2 cellular contexts compared by ENCODE assay signal in genomic region chr6:42661540-42662153, GRCh38.
TF ChIP-seq lines count a peak whose summit lies in the region.

No MANE protein-coding gene starts in this region.

TF ChIP-seq in HEK293, 187 proteins besides CTCF, POLR2A, EP300 and RAD21 (continued from another document and continues in another):
- TF ChIP-seq REST (tag by site-specific recombination; IDR thresholded peaks at IDR 0.05) (no peak), ZNF112 (tag by site-specific recombination; IDR thresholded peaks at IDR 0.05) (no peak), ZNF560 (tag by site-specific recombination; IDR thresholded peaks at IDR 0.05; ENCODE audit: borderline replicate concordance) (no peak), ZNF501 (tag by site-specific recombination; IDR thresholded peaks at IDR 0.05) (no peak), ATF2 (tag by site-specific recombination; IDR thresholded peaks at IDR 0.05; ENCODE audit: low read depth) (no peak), ZBTB6 (tag by site-specific recombination; IDR thresholded peaks at IDR 0.05) (no peak), ZNF473 (tag by site-specific recombination; IDR thresholded peaks at IDR 0.05) (no peak), PRDM6 (tag by site-specific recombination; IDR thresholded peaks at IDR 0.05) (no peak), REPIN1 (tag by site-specific recombination; IDR thresholded peaks at IDR 0.05; ENCODE audit: low read depth) (no peak), ZNF132 (tag by site-specific recombination; IDR thresholded peaks at IDR 0.05; ENCODE audit: borderline replicate concordance) (no peak), ZBTB7A (tag by site-specific recombination; IDR thresholded peaks at IDR 0.05; ENCODE audit: low read depth) (no peak), ZNF169 (tag by site-specific recombination; IDR thresholded peaks at IDR 0.05) (no peak), ZNF513 (tag by site-specific recombination; IDR thresholded peaks at IDR 0.05) (0 out of 2 replicates have a peak, but pooled peaks have one; percentile 7), ZBTB8A (tag by site-specific recombination; IDR thresholded peaks at IDR 0.05) (no peak), ZNF654 (tag by site-specific recombination; IDR thresholded peaks at IDR 0.05; ENCODE audit: low read depth) (peak; percentile 91), IKZF3 (tag by site-specific recombination; IDR thresholded peaks at IDR 0.05) (no peak), GLI4 (tag by site-specific recombination; IDR thresholded peaks at IDR 0.05) (no peak), ZNF394 (tag by site-specific recombination; IDR thresholded peaks at IDR 0.05; ENCODE audit: borderline replicate concordance) (peak; percentile 37; the same call in 1 of the 2 replicates), ZNF138 (tag by site-specific recombination; IDR thresholded peaks at IDR 0.05; ENCODE audit: borderline replicate concordance) (no peak), ZNF202 (tag by site-specific recombination; IDR thresholded peaks at IDR 0.05; ENCODE audit: borderline replicate concordance) (no peak)

TF ChIP-seq in HepG2, 621 proteins besides CTCF, POLR2A, EP300 and RAD21 (continued from another document and continues in another):
- TF ChIP-seq NCOA2 (CRISPR knock-in tag; IDR thresholded peaks at IDR 0.05) (no peak), ZBED4 (CRISPR knock-in tag; IDR thresholded peaks at IDR 0.05; ENCODE audit: borderline replicate concordance) (0 out of 2 replicates have a peak, but pooled peaks have one; percentile 35), BCLAF1 (IDR thresholded peaks at IDR 0.05) (no peak), FOXJ3 (CRISPR knock-in tag; IDR thresholded peaks at IDR 0.05; ENCODE audit: borderline replicate concordance) (no peak), NFATC3 (CRISPR knock-in tag; IDR thresholded peaks at IDR 0.05) (no peak), MXI1 (IDR thresholded peaks at IDR 0.05; ENCODE audit: borderline replicate concordance, low read depth, low read length) (no peak), ZNF562 (CRISPR knock-in tag; IDR thresholded peaks at IDR 0.05; ENCODE audit: borderline replicate concordance) (no peak), CREB1 (IDR thresholded peaks at IDR 0.05) (no peak), CREB1 (CRISPR knock-in tag; IDR thresholded peaks at IDR 0.05) (peak; percentile 16; the same call in 1 of the 2 replicates), ZBTB2 (CRISPR knock-in tag; IDR thresholded peaks at IDR 0.05; ENCODE audit: low read depth) (no peak), ATF4 (CRISPR knock-in tag; IDR thresholded peaks at IDR 0.05) (0 out of 4 replicates have a peak, but pooled peaks of 1 of the 2 experiments have one; percentile 16), PREB (CRISPR knock-in tag; IDR thresholded peaks at IDR 0.05) (no peak), RXRB (CRISPR knock-in tag; IDR thresholded peaks at IDR 0.05; ENCODE audit: borderline replicate concordance) (peak; percentile 40; the same call in 1 of the 2 replicates), KLF15 (CRISPR knock-in tag; IDR thresholded peaks at IDR 0.05; ENCODE audit: borderline replicate concordance) (no peak), THYN1 (CRISPR knock-in tag; IDR thresholded peaks at IDR 0.05; ENCODE audit: borderline replicate concordance, low read depth) (no peak), ZNF292 (CRISPR knock-in tag; IDR thresholded peaks at IDR 0.05; ENCODE audit: borderline replicate concordance, low read depth) (no peak), MBD4 (IDR thresholded peaks at IDR 0.05; ENCODE audit: borderline replicate concordance, low read length) (no peak), ZNF792 (CRISPR knock-in tag; IDR thresholded peaks at IDR 0.05) (no peak), HINFP (CRISPR knock-in tag; IDR thresholded peaks at IDR 0.05; ENCODE audit: low read depth) (no peak), ZBTB37 (CRISPR knock-in tag; IDR thresholded peaks at IDR 0.05) (no peak), TERF1 (CRISPR knock-in tag; IDR thresholded peaks at IDR 0.05) (no peak), NFYB (CRISPR knock-in tag; IDR thresholded peaks at IDR 0.05) (no peak), SMARCC2 (IDR thresholded peaks at IDR 0.05) (no peak), ASH2L (IDR thresholded peaks at IDR 0.05; ENCODE audit: insufficient read length, low read depth, low read length) (peak; percentile 32), ZNF333 (CRISPR knock-in tag; IDR thresholded peaks at IDR 0.05; ENCODE audit: borderline replicate concordance) (no peak), RFX1 (IDR thresholded peaks at IDR 0.05) (no peak), IKZF1 (IDR thresholded peaks at IDR 0.05) (no peak), ZNF431 (CRISPR knock-in tag; IDR thresholded peaks at IDR 0.05; ENCODE audit: borderline replicate concordance, low read depth) (no peak), NR2C2 (CRISPR knock-in tag; IDR thresholded peaks at IDR 0.05; ENCODE audit: borderline replicate concordance) (no peak), BATF2 (CRISPR knock-in tag; IDR thresholded peaks at IDR 0.05) (no peak)
